ENCODE assay signal across 21 cellular contexts in the genomic region with DNA sequence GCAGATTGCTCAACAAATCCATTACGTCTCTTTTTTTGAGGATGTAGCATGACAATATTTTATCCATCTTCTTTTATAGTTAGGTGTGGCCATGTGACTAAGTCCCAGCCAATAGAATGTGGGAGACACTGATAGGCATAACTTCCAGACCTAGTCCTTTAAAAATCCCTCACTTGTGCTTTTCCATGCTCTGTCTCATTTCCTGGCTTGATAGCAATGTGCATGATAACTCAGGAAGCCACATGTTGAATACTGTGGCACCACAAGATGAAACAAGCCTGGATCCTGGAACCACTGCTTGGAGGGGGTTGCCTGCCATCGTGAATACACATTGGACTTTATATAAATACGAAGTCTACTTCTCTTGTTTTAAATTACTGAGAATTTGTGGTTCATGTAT.
DNase-seq lines count a peak whose midpoint lies in the region; ATAC-seq and TF ChIP-seq lines count a peak whose summit lies in the region.
"Had no signal": no experiment of that assay in that cellular context is flagged by ENCODE, and none has a peak within 500 bp of the region (broad histone marks: within the 10 kb centered on the region; RNA-seq: fewer than 3 reads in every experiment).

No MANE protein-coding gene starts in this region.

- no CpG with 5 or more reads among the region's 3 CpGs for WGBS in IMR-90 (ENCODE audit: extremely low coverage in 2 of 2, insufficient read length in 1 of 2), 2 experiments

- H3K4me3 ChIP-seq in ACC112 (ENCODE audit: low read depth, low read length) (no peak overlapping the region), IMR-90 (ENCODE audit: insufficient read depth, low read depth, low read length) (no peak overlapping the region), fibroblast of pulmonary artery (replicated peaks; ENCODE audit: low read depth, low read length) (no peak overlapping the region)
- H3K4me3 ChIP-seq: BLaER1, HAP-1 had no signal

- no peaks in the 10 kb centered on the region for H3K79me1 ChIP-seq in IMR-90 (ENCODE audit: low read depth in 1 of 2, low read length in 2 of 2)

- ATAC-seq in IMR-90 (ENCODE audit: low read depth) (no peak), HG03469 (IDR thresholded peaks at IDR 0.05; ENCODE audit: unreplicated experiment) (no peak)

- no peaks in the 10 kb centered on the region for H3K79me2 ChIP-seq in ACC112 (ENCODE audit: control insufficient read depth, insufficient read depth, low read length, unreplicated experiment)

- no peak overlapping the region for H2AK9ac ChIP-seq in IMR-90 (replicated peaks; ENCODE audit: low read depth, low read length, poor library complexity)

- in situ Hi-C loops in IMR-90 (cut with MboI; ENCODE audit: low sequenced_read_pairs), result no loop called here

- no peak for TF ChIP-seq RAD21 in IMR-90 (IDR thresholded peaks at IDR 0.05; ENCODE audit: low read length)

- no peak overlapping the region for H3K4me2 ChIP-seq in IMR-90 (ENCODE audit: low read depth, low read length)
- H3K4me2 ChIP-seq: BLaER1 had no signal

- peak overlapping the region; percentile 46 for H2BK5ac ChIP-seq in IMR-90 (ENCODE audit: low read depth, low read length, poor library complexity, severe bottlenecking)

- no peak overlapping the region for H2AK5ac ChIP-seq in IMR-90 (ENCODE audit: low read depth, low read length)

- no TSS peak for BruUV-seq in IMR-90 (replicated peaks; lab: Mats Ljungman, UMichigan)

- H3K4me1 ChIP-seq in ACC112 (ENCODE audit: control insufficient read depth, insufficient read depth, low read length, unreplicated experiment) (peaks cover 26% of the 10 kb centered on the region), IMR-90 (ENCODE audit: control insufficient read depth, insufficient read depth, low read length) (peaks cover 2% of the 10 kb centered on the region; the same call in 1 of the 2 replicates)
- H3K4me1 ChIP-seq: HAP-1 had no signal

- no peak overlapping the region for H4K91ac ChIP-seq in IMR-90 (ENCODE audit: insufficient read depth, low read depth, low read length)

- H2AFZ ChIP-seq in ACC112 (ENCODE audit: low read length, unreplicated experiment), result peak overlapping the region; percentile 8
- no peak overlapping the region for H2AFZ ChIP-seq in IMR-90 (replicated peaks; ENCODE audit: low read length, poor library complexity)

- H3K23ac ChIP-seq in IMR-90 (ENCODE audit: low read depth, low read length), result no peak overlapping the region

- DNase-seq in IMR-90 (peak; percentile 16), dermis blood vessel endothelial cell (peak; percentile 6), fibroblast of pulmonary artery (ENCODE audit: low read depth) (peak; percentile 16), activated gamma-delta T cell (lab: John Stamatoyannopoulos, UW) (no peak), putamen (ENCODE audit: low spot score) (no peak)
- DNase-seq: CD4-positive, alpha-beta T cell; GF-D8; GOT3; MV-4-11; NCI-H1105; NCI-H1436 treated with DMSO at 0.1 percent for 48 hours; NCI-H187 treated with DMSO at 0.1 percent for 48 hours; NCI-H510A; NCI-H69; SHP77 treated with DMSO at 0.1 percent for 48 hours; SW 1271 had no signal

- no peak overlapping the region for H3K4ac ChIP-seq in IMR-90 (ENCODE audit: low read depth, low read length)

- H3K27me3 ChIP-seq in ACC112 (ENCODE audit: insufficient read depth, low read length), result no peaks in the 10 kb centered on the region
- no peaks in the 10 kb centered on the region for H3K27me3 ChIP-seq in IMR-90 (ENCODE audit: control insufficient read depth, insufficient read depth, low read length)
- H3K27me3 ChIP-seq: BLaER1 had no signal

- intact Hi-C loops in IMR-90 (cut with micrococcal nuclease), result loop anchor here (5.0 kb wide), 1 partner anchor 42 kb away; no protein-coding TSS in a partner anchor

- H3K14ac ChIP-seq in IMR-90 (replicated peaks; ENCODE audit: low read depth, low read length), result 0 out of 2 replicates have a peak overlapping the region, but pooled peaks have one; percentile 26

- no peak overlapping the region for H2BK15ac ChIP-seq in IMR-90 (ENCODE audit: low read depth, low read length)

- H3K9ac ChIP-seq in IMR-90 (ENCODE audit: low read depth, low read length), result no peak overlapping the region
- H3K9ac ChIP-seq: BLaER1 had no signal

- peaks cover 12% of the 10 kb centered on the region for H3K9me3 ChIP-seq in IMR-90 (ENCODE audit: control insufficient read depth, insufficient read depth, low read length)
- H3K9me3 ChIP-seq: HAP-1 had no signal

- peak overlapping the region; percentile 71; the same call in 1 of the 2 replicates for H2BK20ac ChIP-seq in IMR-90 (ENCODE audit: low read depth, low read length)

- no peak overlapping the region for H4K5ac ChIP-seq in IMR-90 (ENCODE audit: low read depth, low read length)

- no peak overlapping the region for H3K27ac ChIP-seq in ACC112 (ENCODE audit: low read depth, low read length)
- no peak overlapping the region for H3K27ac ChIP-seq in IMR-90 (ENCODE audit: insufficient read depth, low read length)
- H3K27ac ChIP-seq: BLaER1, RWPE1 had no signal

- CTCF ChIA-PET in IMR-90 (lab: Yijun Ruan, JAX), result no interaction called here

- POLR2A ChIA-PET in IMR-90 (lab: Charles Lee; ENCODE audit: unreplicated experiment), result interaction anchor here (0.6 kb wide), 1 partner anchor 22 kb away, joined by 3 read pairs; no protein-coding TSS in a partner anchor

- H3K36me3 ChIP-seq in ACC112 (ENCODE audit: insufficient read depth, low read length) (peaks cover 5% of the 10 kb centered on the region; the same call in 1 of the 2 replicates), IMR-90 (ENCODE audit: control insufficient read depth, insufficient read depth, low read length) (no peaks in the 10 kb centered on the region)
- H3K36me3 ChIP-seq: BLaER1, HAP-1 had no signal

- no peak overlapping the region for H3K56ac ChIP-seq in IMR-90 (ENCODE audit: extremely low read depth, insufficient read depth, low read length)

- 0 out of 4 replicates have a peak overlapping the region, but pooled peaks of 1 of the 2 experiments have one; percentile 7 for H4K8ac ChIP-seq in IMR-90 (ENCODE audit: low read depth in 2 of 2, low read length in 2 of 2)

- dilution Hi-C loops in IMR-90 (cut with HindIII; ENCODE audit: low sequenced_read_pairs, unreplicated experiment), result no loop called here

- H4K20me1 ChIP-seq in IMR-90 (ENCODE audit: insufficient read depth, low read length), result no peaks in the 10 kb centered on the region
- H4K20me1 ChIP-seq: BLaER1 had no signal

- H2BK120ac ChIP-seq in IMR-90 (ENCODE audit: low read depth, low read length), result peak overlapping the region; percentile 7; the same call in 1 of the 2 replicates

- 0 out of 2 replicates have a peak, but pooled peaks cover 3% of the 10 kb centered on the region for H3K9me1 ChIP-seq in IMR-90 (ENCODE audit: insufficient read depth, low read length)

- H3K18ac ChIP-seq in IMR-90 (ENCODE audit: low read depth, low read length), result no peak overlapping the region; the same call in 1 of the 2 replicates

- no peak for TF ChIP-seq CTCF in IMR-90 (conservative IDR thresholded peaks at IDR 0.05; ENCODE audit: low read depth, low read length)
- no peak for TF ChIP-seq CTCF in fibroblast of pulmonary artery (IDR thresholded peaks at IDR 0.05; ENCODE audit: low read length, missing control alignments)

- TF ChIP-seq POLR2A in IMR-90 (IDR thresholded peaks at IDR 0.05; ENCODE audit: low read depth, low read length), result no peak

TF ChIP-seq in IMR-90, 13 proteins besides CTCF, POLR2A, EP300 and RAD21:
- no peak for TF ChIP-seq NFE2L2 (IDR thresholded peaks at IDR 0.05; ENCODE audit: low read depth, low read length)
- peak; percentile 19; the same call in 1 of the 2 replicates for TF ChIP-seq USF2 (IDR thresholded peaks at IDR 0.05; ENCODE audit: low read depth, low read length)

Comparison
In these comparisons a context has a peak if more than half of its experiments do, and no peak if none do; other contexts are left out.
1. DNase-seq: peak in IMR-90 (single experiment), dermis blood vessel endothelial cell (single experiment) and fibroblast of pulmonary artery (single experiment); none in activated gamma-delta T cell (single experiment) and putamen (single experiment).